1 cellular context compared by ENCODE assay signal in the genomic region with DNA sequence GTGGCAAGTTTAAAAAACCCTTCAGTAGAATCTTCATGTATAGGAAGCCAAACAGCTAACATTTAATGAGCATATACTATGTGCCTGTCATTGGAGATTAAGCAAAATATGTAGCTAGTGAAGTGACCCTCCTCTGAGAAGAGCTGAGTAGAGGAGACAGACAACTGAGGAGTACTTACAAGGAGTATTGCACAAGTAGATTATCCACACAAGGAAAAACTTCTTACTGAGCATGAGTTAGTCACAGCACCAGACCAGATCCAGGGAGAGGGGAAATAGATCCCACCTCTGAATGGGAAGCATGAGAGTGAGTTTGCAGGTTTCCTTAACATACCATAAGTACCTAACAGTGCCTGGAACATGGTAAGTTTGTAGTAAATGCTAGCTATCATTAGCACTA.
TF ChIP-seq lines count a peak whose summit lies in the region.

No MANE protein-coding gene starts in this region.

TF ChIP-seq in SK-N-SH treated with all-trans-retinoic acid at 6 μM for 48 hours, 23 proteins besides CTCF, POLR2A, EP300 and RAD21 (continued from another document):
- TF ChIP-seq, protein P1, sequence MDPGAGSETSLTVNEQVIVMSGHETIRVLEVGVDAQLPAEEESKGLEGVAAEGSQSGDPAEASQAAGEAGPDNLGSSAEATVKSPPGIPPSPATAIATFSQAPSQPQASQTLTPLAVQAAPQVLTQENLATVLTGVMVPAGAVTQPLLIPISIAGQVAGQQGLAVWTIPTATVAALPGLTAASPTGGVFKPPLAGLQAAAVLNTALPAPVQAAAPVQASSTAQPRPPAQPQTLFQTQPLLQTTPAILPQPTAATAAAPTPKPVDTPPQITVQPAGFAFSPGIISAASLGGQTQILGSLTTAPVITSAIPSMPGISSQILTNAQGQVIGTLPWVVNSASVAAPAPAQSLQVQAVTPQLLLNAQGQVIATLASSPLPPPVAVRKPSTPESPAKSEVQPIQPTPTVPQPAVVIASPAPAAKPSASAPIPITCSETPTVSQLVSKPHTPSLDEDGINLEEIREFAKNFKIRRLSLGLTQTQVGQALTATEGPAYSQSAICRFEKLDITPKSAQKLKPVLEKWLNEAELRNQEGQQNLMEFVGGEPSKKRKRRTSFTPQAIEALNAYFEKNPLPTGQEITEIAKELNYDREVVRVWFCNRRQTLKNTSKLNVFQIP (CRISPR knock-in tag; IDR thresholded peaks at IDR 0.05; ENCODE audit: borderline replicate concordance, low read depth) = no peak
- TF ChIP-seq CSDC2 (CRISPR knock-in tag; IDR thresholded peaks at IDR 0.05) = no peak
- TF ChIP-seq ZNF565 (CRISPR knock-in tag; conservative IDR thresholded peaks at IDR 0.05; ENCODE audit: low read depth) = no peak
- TF ChIP-seq ESRRG (CRISPR knock-in tag; IDR thresholded peaks at IDR 0.05) = no peak
- no peak for TF ChIP-seq ZFP3 (CRISPR knock-in tag; IDR thresholded peaks at IDR 0.05)
- TF ChIP-seq, protein P2, sequence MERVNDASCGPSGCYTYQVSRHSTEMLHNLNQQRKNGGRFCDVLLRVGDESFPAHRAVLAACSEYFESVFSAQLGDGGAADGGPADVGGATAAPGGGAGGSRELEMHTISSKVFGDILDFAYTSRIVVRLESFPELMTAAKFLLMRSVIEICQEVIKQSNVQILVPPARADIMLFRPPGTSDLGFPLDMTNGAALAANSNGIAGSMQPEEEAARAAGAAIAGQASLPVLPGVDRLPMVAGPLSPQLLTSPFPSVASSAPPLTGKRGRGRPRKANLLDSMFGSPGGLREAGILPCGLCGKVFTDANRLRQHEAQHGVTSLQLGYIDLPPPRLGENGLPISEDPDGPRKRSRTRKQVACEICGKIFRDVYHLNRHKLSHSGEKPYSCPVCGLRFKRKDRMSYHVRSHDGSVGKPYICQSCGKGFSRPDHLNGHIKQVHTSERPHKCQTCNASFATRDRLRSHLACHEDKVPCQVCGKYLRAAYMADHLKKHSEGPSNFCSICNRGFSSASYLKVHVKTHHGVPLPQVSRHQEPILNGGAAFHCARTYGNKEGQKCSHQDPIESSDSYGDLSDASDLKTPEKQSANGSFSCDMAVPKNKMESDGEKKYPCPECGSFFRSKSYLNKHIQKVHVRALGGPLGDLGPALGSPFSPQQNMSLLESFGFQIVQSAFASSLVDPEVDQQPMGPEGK (CRISPR knock-in tag; IDR thresholded peaks at IDR 0.05; ENCODE audit: borderline replicate concordance) = no peak
- TF ChIP-seq BACH2 (CRISPR knock-in tag; IDR thresholded peaks at IDR 0.05; ENCODE audit: borderline replicate concordance) = no peak
- no peak for TF ChIP-seq ZNF8 (CRISPR knock-in tag; IDR thresholded peaks at IDR 0.05)
- TF ChIP-seq ISL1 (CRISPR knock-in tag; IDR thresholded peaks at IDR 0.05) = no peak
- TF ChIP-seq ZC3H10 (CRISPR knock-in tag; IDR thresholded peaks at IDR 0.05) = no peak
- no peak for TF ChIP-seq TCF4 (CRISPR knock-in tag; IDR thresholded peaks at IDR 0.05; ENCODE audit: borderline replicate concordance)
